In genomic region chr1:178725603-178726517, GRCh38 we compare ENCODE assay signal across 7 cellular contexts. TPM values are rescaled to one million over a fixed set of nuclear protein-coding genes. Genes with fewer than 3 reads are reported as not detected.
A peak's percentile ranks its signal among the peaks of the same experiment; 100 is the strongest.
DNase-seq lines count a peak whose midpoint lies in the region; ATAC-seq and TF ChIP-seq lines count a peak whose summit lies in the region.

No MANE protein-coding gene starts in this region.

- peak; percentile 24; the same call in 1 of the 2 replicates for TF ChIP-seq CTCF in WERI-Rb-1 (IDR thresholded peaks at IDR 0.05; ENCODE audit: low read depth, low read length)
- peak; percentile 7 for TF ChIP-seq CTCF in smooth muscle cell (IDR thresholded peaks at IDR 0.05; ENCODE audit: borderline replicate concordance, insufficient read depth, poor library complexity, severe bottlenecking)

- peaks cover 37% of the 10 kb centered on the region for H3K79me2 ChIP-seq in smooth muscle cell (ENCODE audit: low read depth)

- peak overlapping the region; percentile 70 for H3K4me3 Mint-ChIP-seq in central memory CD8-positive, alpha-beta T cell

- H2AFZ ChIP-seq in smooth muscle cell (ENCODE audit: low read depth): peak overlapping the region; percentile 94

- H3F3A ChIP-seq in smooth muscle cell (ENCODE audit: low read depth): peaks cover 3% of the 10 kb centered on the region

- peaks cover 25% of the 10 kb centered on the region for H4K20me1 ChIP-seq in smooth muscle cell (ENCODE audit: low read depth)

- no peak overlapping the region for H3K27ac Mint-ChIP-seq in central memory CD8-positive, alpha-beta T cell (ENCODE audit: low read depth)

- DNase-seq in NCI-H1930 (lab: John Stamatoyannopoulos, UW): peak; percentile 70 to 75
- DNase-seq in WERI-Rb-1: peak; percentile 86
- DNase-seq in central memory CD8-positive, alpha-beta T cell (ENCODE audit: low spot score in 2 of 2): no peak
- peak; percentile 68 for DNase-seq in iPS-NIHi7 (ENCODE audit: extremely low spot score)
- no peak for DNase-seq in smooth muscle cell (lab: John Stamatoyannopoulos, UW; ENCODE audit: unreplicated experiment)

- H3K36me3 Mint-ChIP-seq in central memory CD8-positive, alpha-beta T cell (ENCODE audit: insufficient read depth): peaks cover 2% of the 10 kb centered on the region

- H3K36me3 ChIP-seq in WERI-Rb-1: peaks cover 3% of the 10 kb centered on the region; the same call in 1 of the 2 replicates
- no peaks in the 10 kb centered on the region for H3K36me3 ChIP-seq in smooth muscle cell (ENCODE audit: low read depth)

- peaks cover 8% of the 10 kb centered on the region for H3K4me1 Mint-ChIP-seq in central memory CD8-positive, alpha-beta T cell

- peak overlapping the region; percentile 70 for H3K9ac ChIP-seq in smooth muscle cell (ENCODE audit: low read depth)

- H3K27me3 Mint-ChIP-seq in central memory CD8-positive, alpha-beta T cell: peaks cover 55% of the 10 kb centered on the region

- H3K9me3 ChIP-seq in WERI-Rb-1 (ENCODE audit: severe bottlenecking) (no peaks in the 10 kb centered on the region), smooth muscle cell (replicated peaks; ENCODE audit: low read depth) (no peaks in the 10 kb centered on the region)

- H3K27ac ChIP-seq in WERI-Rb-1 (peak overlapping the region; percentile 96), smooth muscle cell (ENCODE audit: low read depth) (peak overlapping the region; percentile 66)

- peak overlapping the region; percentile 93 for H3K4me2 ChIP-seq in smooth muscle cell

- WGBS in smooth muscle cell (ENCODE audit: low lambda C conversion rate): under 1% methylated on average over 50 of the region's 76 CpGs

- ATAC-seq in GM18511 (IDR thresholded peaks at IDR 0.05; ENCODE audit: unreplicated experiment) (peak; percentile 69), HG02943 (IDR thresholded peaks at IDR 0.05; ENCODE audit: low read depth, unreplicated experiment) (peak; percentile 63)
- peak; percentile 57 for ATAC-seq in central memory CD8-positive, alpha-beta T cell (replicated peaks; ENCODE audit: extremely low read depth, poor library complexity, severe bottlenecking)

- peaks cover 12% of the 10 kb centered on the region for H3K4me1 ChIP-seq in smooth muscle cell (ENCODE audit: low read depth)

- H3K4me3 ChIP-seq in WERI-Rb-1 (ENCODE audit: low read depth, low read length): peak overlapping the region; percentile 88
- peak overlapping the region; percentile 92 for H3K4me3 ChIP-seq in smooth muscle cell

- H3K27me3 ChIP-seq in WERI-Rb-1 (ENCODE audit: insufficient read depth, low read depth, severe bottlenecking) (no peaks in the 10 kb centered on the region), smooth muscle cell (ENCODE audit: low read depth) (no peaks in the 10 kb centered on the region)

- H3K9me3 Mint-ChIP-seq in central memory CD8-positive, alpha-beta T cell: no peaks in the 10 kb centered on the region

RNA-seq across cellular contexts. Expression of gene RALGPS2, which starts 0.8 kb away (rescaled TPM):
- 23.8 and 30.0 TPM in 2 replicates for total RNA-seq in smooth muscle cell
- 3.6 and 4.7 TPM in 2 replicates for polyA plus RNA-seq in smooth muscle cell

Comparison
In these comparisons a context has a peak if more than half of its experiments do, and no peak if none do; other contexts are left out.
1. DNase-seq: peak in NCI-H1930 (2 of 2), WERI-Rb-1 (single experiment) and iPS-NIHi7 (single experiment); none in central memory CD8-positive, alpha-beta T cell (0 of 2) and smooth muscle cell (single experiment).
2. Peak in every context shown above with its lines, with median percentiles within 50 percentile points of each other: ATAC-seq.